Comparison of ENCODE assay signal across 19 cellular contexts in genomic region chr12:109492371-109492770, GRCh38. TPM values are rescaled to one million over a fixed set of nuclear protein-coding genes. Genes with fewer than 3 reads are reported as not detected.
A peak's percentile ranks its signal among the peaks of the same experiment; 100 is the strongest.
DNase-seq lines count a peak whose midpoint lies in the region; ATAC-seq and TF ChIP-seq lines count a peak whose summit lies in the region.
"Had no signal": no experiment of that assay in that cellular context is flagged by ENCODE, and none has a peak within 500 bp of the region (broad histone marks: within the 10 kb centered on the region; RNA-seq: fewer than 3 reads in every experiment).

No MANE protein-coding gene starts in this region.

- TF ChIP-seq CTCF in stomach (IDR thresholded peaks at IDR 0.05), result no peak

- TF ChIP-seq EP300 in stomach (IDR thresholded peaks at IDR 0.05), result no peak

- H3K9me3 ChIP-seq in SJSA1 (replicated peaks), result peaks cover 4% of the 10 kb centered on the region
- no peaks in the 10 kb centered on the region for H3K9me3 ChIP-seq in stomach
- H3K9me3 ChIP-seq: A549, BLaER1 had no signal

- DNase-seq in NCI-H2196 (lab: John Stamatoyannopoulos, UW; ENCODE audit: unreplicated experiment) (peak; percentile 11), NCI-H2196 treated with DMSO at 0.1 percent for 48 hours (lab: John Stamatoyannopoulos, UW; ENCODE audit: unreplicated experiment) (no peak), NCI-H2029 treated with DMSO at 0.1 percent for 48 hours (lab: John Stamatoyannopoulos, UW) (peak; percentile 25), SJSA1 (ENCODE audit: low read depth in 1 of 2, low spot score in 2 of 2) (peak; percentile 73 to 95), stomach (peak; percentile 28), NCI-H128 (lab: John Stamatoyannopoulos, UW; ENCODE audit: unreplicated experiment) (no peak)
- DNase-seq in activated naive CD4-positive, alpha-beta T cell treated with Interleukin-2 at 50 U/mL for 16 hours, result no peak
- DNase-seq: CD4-positive, alpha-beta memory T cell; DMS153; DMS79; GF-D8; H7; HFFc6 had no signal

- H3K27me3 ChIP-seq in SJSA1 (replicated peaks) (no peaks in the 10 kb centered on the region), stomach (no peaks in the 10 kb centered on the region)
- H3K27me3 ChIP-seq: BLaER1 had no signal

- 80 to 91% (median 83%) methylated on average over 5 of the region's 5 CpGs for WGBS in stomach, 5 donors

- H3K27ac ChIP-seq in SJSA1 (no peak overlapping the region), stomach (no peak overlapping the region)
- H3K27ac ChIP-seq: 22Rv1, A549, BLaER1 had no signal

- H3K36me3 ChIP-seq in SJSA1, result peaks cover 93% of the 10 kb centered on the region
- H3K36me3 ChIP-seq in stomach, result peaks cover 59 to 100% (median 98%) of the 10 kb centered on the region in 4 donors

- intact Hi-C loops in stomach (cut with DNase I; ENCODE audit: low total_unique reads), result no loop called here

- no peak for TF ChIP-seq POLR2A in stomach (IDR thresholded peaks at IDR 0.05)

- H3K4me1 ChIP-seq in SJSA1 (replicated peaks) (no peaks in the 10 kb centered on the region), stomach (no peaks in the 10 kb centered on the region)
- H3K4me1 ChIP-seq: A549, BLaER1 had no signal

- no peak for ATAC-seq in HG02981 (IDR thresholded peaks at IDR 0.05; ENCODE audit: unreplicated experiment)
- ATAC-seq: A549, GM23338, HCT116 had no signal

- H3K4me3 ChIP-seq in SJSA1 (no peak overlapping the region), stomach (no peak overlapping the region)
- H3K4me3 ChIP-seq: A549, BLaER1, GM23338 had no signal

RNA-seq across cellular contexts. Expression of gene UBE3B, which starts 14.9 kb away (rescaled TPM):
- 3,976 and 4,080 TPM in 2 replicates for total RNA-seq in SJSA1 (2014; rRNA removed; shearing (Covaris generic))
- 100 to 1,000 TPM in 1 of 5 donors, 10 to 100 TPM in 4; 10.5 to 104 (median 48.1) TPM for total RNA-seq in stomach
- 10 to 100 TPM in 2 of 3 donors, 1 to 10 TPM in 1; 9.4 to 13.1 (median 11.5) TPM for polyA plus RNA-seq in stomach

RNA-seq across cellular contexts. Expression of gene KCTD10, which starts 15.3 kb away (rescaled TPM):
- total RNA-seq in SJSA1 (2014; rRNA removed; shearing (Covaris generic)), result 25.2 and 33.0 TPM in 2 replicates
- 100 to 1,000 TPM in 1 of 5 donors, 10 to 100 TPM in 4; 19.6 to 156 (median 48.7) TPM for total RNA-seq in stomach
- 10 to 100 TPM; 12.1 to 36.5 (median 33.6) TPM for polyA plus RNA-seq in stomach

Comparison
In these comparisons a context has a peak if more than half of its experiments do, and no peak if none do; other contexts are left out.
1. DNase-seq: peak in NCI-H2196 (single experiment), NCI-H2029 treated with DMSO at 0.1 percent for 48 hours (single experiment), SJSA1 (2 of 2) and stomach (single experiment); none in NCI-H2196 treated with DMSO at 0.1 percent for 48 hours (single experiment), NCI-H128 (single experiment) and activated naive CD4-positive, alpha-beta T cell treated with Interleukin-2 at 50 U/mL for 16 hours (single experiment).
2. RNA of gene UBE3B, which starts 14.9 kb away (total RNA-seq): 3,976 to 4,080 TPM in SJSA1; 10.5 to 104 TPM in stomach; every median in the first group is over 10 times any median in the second.